ENCODE assay signal across 8 cellular contexts in the genomic region with DNA sequence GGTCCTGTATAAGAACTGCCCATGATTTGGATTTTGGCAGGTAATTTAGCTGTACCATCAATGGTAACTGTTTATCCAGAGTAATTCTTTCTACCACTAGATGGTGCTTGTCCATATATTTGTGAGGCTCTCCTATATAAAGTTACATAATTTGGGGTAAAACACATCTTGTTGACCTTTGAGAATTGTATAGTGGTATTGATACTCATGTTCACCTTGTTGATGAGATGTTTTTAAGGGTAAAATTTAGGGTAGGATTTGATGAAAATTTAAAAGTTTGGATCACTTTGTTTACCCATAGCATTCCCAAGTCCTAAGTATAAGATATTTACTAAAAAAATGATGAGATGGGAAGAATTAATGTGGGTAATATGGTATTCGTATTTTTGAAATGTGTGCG. TPM values are rescaled to one million over a fixed set of nuclear protein-coding genes. Genes with fewer than 3 reads are reported as not detected.
A peak's percentile ranks its signal among the peaks of the same experiment; 100 is the strongest.
DNase-seq lines count a peak whose midpoint lies in the region; ATAC-seq, FAIRE-seq and TF ChIP-seq lines count a peak whose summit lies in the region.

No MANE protein-coding gene starts in this region.

- no peaks in the 10 kb centered on the region for H3K4me1 ChIP-seq in foreskin keratinocyte
- H3K4me1 ChIP-seq in small intestine (ENCODE audit: control insufficient read depth in 2 of 2, insufficient read depth in 1 of 2, low read depth in 1 of 2, low read length in 1 of 2) = peaks cover 0 to 3% of the 10 kb centered on the region in 2 donors

- no peak overlapping the region for H3K4me3 ChIP-seq in small intestine (ENCODE audit: low read depth in 1 of 2, low read length in 2 of 2)

- ATAC-seq in GM19455 (IDR thresholded peaks at IDR 0.05; ENCODE audit: unreplicated experiment) = peak; percentile 70
- peak; percentile 66 for ATAC-seq in foreskin keratinocyte
- no peak for ATAC-seq in HG03521 (IDR thresholded peaks at IDR 0.05; ENCODE audit: unreplicated experiment)

- no peaks in the 10 kb centered on the region for H3K9me3 ChIP-seq in small intestine (ENCODE audit: control insufficient read depth, low read depth)

- peak; percentile 46 for DNase-seq in COLO829 (ENCODE audit: low spot score)
- DNase-seq in M059J (ENCODE audit: low read depth) = peak; percentile 33
- DNase-seq in SKM-1 (lab: John Stamatoyannopoulos, UW; ENCODE audit: unreplicated experiment) = peak; percentile 11
- DNase-seq in foreskin keratinocyte = no peak
- peak; percentile 33 for DNase-seq in small intestine
- no peak for DNase-seq in activated effector memory CD4-positive, alpha-beta T cell treated with anti-CD3 and anti-CD28 coated beads, Interleukin-2, amount 50 U/mL, for 16 hours

- TF ChIP-seq CTCF in foreskin keratinocyte (conservative IDR thresholded peaks at IDR 0.05) = peak; percentile 74

- 77 to 94% (median 91%) methylated on average over 2 of the region's 2 CpGs for WGBS in small intestine, 3 donors

- no peak for FAIRE-seq in small intestine (lab: Jason Lieb, UNC)

- H3K27ac ChIP-seq in foreskin keratinocyte = no peak overlapping the region
- H3K27ac ChIP-seq in small intestine (ENCODE audit: low read depth in 1 of 2, low read length in 1 of 2) = no peak overlapping the region

- H3K27me3 ChIP-seq in foreskin keratinocyte (no peaks in the 10 kb centered on the region), small intestine (ENCODE audit: control insufficient read depth in 2 of 2, insufficient read depth in 2 of 2, low read length in 2 of 2) (no peaks in the 10 kb centered on the region)

- no peaks in the 10 kb centered on the region for H3K36me3 ChIP-seq in small intestine (ENCODE audit: control insufficient read depth in 2 of 2, insufficient read depth in 2 of 2, low read length in 2 of 2)

RNA-seq across cellular contexts. Expression of gene ST7, which starts 31.6 kb away (rescaled TPM):
- total RNA-seq in M059J (2014; rRNA removed; shearing (Covaris generic)) = 27.2 and 36.8 TPM in 2 replicates
- 15.4 and 15.6 TPM in 2 replicates for total RNA-seq in foreskin keratinocyte
- 11.7 and 13.3 TPM in 2 replicates for polyA plus RNA-seq in foreskin keratinocyte
- 10 to 100 TPM in 2 of 3 donors, 1 to 10 TPM in 1; 8.3 to 15.5 (median 10.5) TPM for polyA plus RNA-seq in small intestine

Comparison
In these comparisons a context has a peak if more than half of its experiments do, and no peak if none do; other contexts are left out.
1. DNase-seq: peak in COLO829 (single experiment), M059J (single experiment), SKM-1 (single experiment) and small intestine (single experiment); none in foreskin keratinocyte (0 of 2) and activated effector memory CD4-positive, alpha-beta T cell treated with anti-CD3 and anti-CD28 coated beads, Interleukin-2, amount 50 U/mL, for 16 hours (single experiment).